In genomic region chr3:123741058-123741511, GRCh38 we compare ENCODE assay signal across 19 cellular contexts.
DNase-seq lines count a peak whose midpoint lies in the region; ATAC-seq and TF ChIP-seq lines count a peak whose summit lies in the region.
"Had no signal": no experiment of that assay in that cellular context is flagged by ENCODE, and none has a peak within 500 bp of the region (broad histone marks: within the 10 kb centered on the region; RNA-seq: fewer than 3 reads in every experiment).

No MANE protein-coding gene starts in this region.

- H3K4me3 ChIP-seq in ascending aorta = no peak overlapping the region
- H3K4me3 ChIP-seq in gastroesophageal sphincter = no peak overlapping the region
- no peak overlapping the region for H3K4me3 ChIP-seq in sigmoid colon
- H3K4me3 ChIP-seq: gastrocnemius medialis had no signal

- H3K9me3 ChIP-seq in ascending aorta (no peaks in the 10 kb centered on the region), gastroesophageal sphincter (no peaks in the 10 kb centered on the region), sigmoid colon (no peaks in the 10 kb centered on the region)
- H3K9me3 ChIP-seq: gastrocnemius medialis had no signal

- ATAC-seq in gastroesophageal sphincter (no peak), HG02759 (IDR thresholded peaks at IDR 0.05; ENCODE audit: unreplicated experiment) (no peak)
- ATAC-seq in activated T-cell treated with anti-CD3 and anti-CD28 coated beads, Interleukin-2, amount 50 U/mL, for 4 hours = no peak
- ATAC-seq: gastrocnemius medialis had no signal

- H3K27ac ChIP-seq in ascending aorta (peak overlapping the region; percentile 30 to 60), gastroesophageal sphincter (peak overlapping the region in 3 of 4 donors; percentile 32 to 42 (median 35)), sigmoid colon (peak overlapping the region in 3 of 4 donors; percentile 29 to 53 (median 49))
- H3K27ac ChIP-seq: gastrocnemius medialis had no signal

- H3K9me3 Mint-ChIP-seq in activated T-cell treated with anti-CD3 and anti-CD28 coated beads, Interleukin-2, amount 50 U/mL, for 4 hours = no peaks in the 10 kb centered on the region
- H3K9me3 Mint-ChIP-seq: activated T-helper 1 cell treated with anti-CD3 and anti-CD28 coated beads, Interleukin-12 subunit alpha, Interleukin-12 subunit beta, Interleukin-2, Interleukin-4 antibody, amounts not matched to agents 30 ng/mL and 10 ng/mL and 1 ng/mL, durations not matched to agents 14 hours and 24 hours and 36 hours; central memory CD8-positive, alpha-beta T cell had no signal

- WGBS in gastroesophageal sphincter (ENCODE audit: low coverage in 1 of 2), 2 donors = 48 to 60% methylated on average over 2 of the region's 3 CpGs
- 32 to 61% methylated on average over 3 of the region's 3 CpGs for WGBS in sigmoid colon, 2 donors

- peak; percentile 62 for DNase-seq in ELR (ENCODE audit: low read depth)
- no peak for DNase-seq in ascending aorta (ENCODE audit: low spot score in 2 of 2)
- no peak for DNase-seq in sigmoid colon
- DNase-seq in activated T-cell treated with anti-CD3 and anti-CD28 coated beads, Interleukin-2, amount 50 U/mL, for 4 hours = no peak
- DNase-seq in putamen (ENCODE audit: low spot score) = no peak
- no peak for DNase-seq in OCI-M1 (lab: John Stamatoyannopoulos, UW)
- DNase-seq: activated CD4-positive, alpha-beta T cell treated with anti-CD3 and anti-CD28 coated beads, Interleukin-2, amount 50 U/mL, for 1 hour; activated naive CD4-positive, alpha-beta T cell treated with anti-CD3 and anti-CD28 coated beads, Interleukin-2, amount 50 U/mL, for 16 hours; aorta; gastrocnemius medialis; NCI-H1417; NCI-H2081; NCI-H345; NCI-H774; stimulated activated CD4-positive, alpha-beta T cell treated with anti-CD3 and anti-CD28 coated beads, Interleukin-1b, Interleukin-23, amount 100 ng/mL, for 48 hours had no signal

- no peak overlapping the region for H3K4me3 Mint-ChIP-seq in activated T-cell treated with anti-CD3 and anti-CD28 coated beads, Interleukin-2, amount 50 U/mL, for 4 hours
- H3K4me3 Mint-ChIP-seq: activated T-helper 1 cell treated with anti-CD3 and anti-CD28 coated beads, Interleukin-12 subunit alpha, Interleukin-12 subunit beta, Interleukin-2, Interleukin-4 antibody, amounts not matched to agents 30 ng/mL and 10 ng/mL and 1 ng/mL, durations not matched to agents 14 hours and 24 hours and 36 hours; central memory CD8-positive, alpha-beta T cell had no signal

- H3K4me1 ChIP-seq in ascending aorta (peaks cover 0 to 29% of the 10 kb centered on the region in 2 donors), gastroesophageal sphincter (peaks cover 0 to 26% (median 5%) of the 10 kb centered on the region in 3 donors), sigmoid colon (peaks cover 0 to 33% (median 14%) of the 10 kb centered on the region in 4 donors)
- H3K4me1 ChIP-seq: gastrocnemius medialis had no signal

- no peaks in the 10 kb centered on the region for H3K4me1 Mint-ChIP-seq in activated T-cell treated with anti-CD3 and anti-CD28 coated beads, Interleukin-2, amount 50 U/mL, for 4 hours (ENCODE audit: low read depth)
- H3K4me1 Mint-ChIP-seq: central memory CD8-positive, alpha-beta T cell had no signal

- H3K36me3 Mint-ChIP-seq in activated T-cell treated with anti-CD3 and anti-CD28 coated beads, Interleukin-2, amount 50 U/mL, for 4 hours (ENCODE audit: insufficient read depth) = no peaks in the 10 kb centered on the region

- H3K36me3 ChIP-seq in ascending aorta = peaks cover 25% of the 10 kb centered on the region in 2 donors
- peaks cover 0 to 11% of the 10 kb centered on the region in 2 donors for H3K36me3 ChIP-seq in gastroesophageal sphincter
- no peaks in the 10 kb centered on the region for H3K36me3 ChIP-seq in sigmoid colon
- H3K36me3 ChIP-seq: gastrocnemius medialis had no signal

- TF ChIP-seq EP300 in gastroesophageal sphincter (IDR thresholded peaks at IDR 0.05) = no peak
- no peak for TF ChIP-seq EP300 in sigmoid colon (IDR thresholded peaks at IDR 0.05)

- intact Hi-C loops in ascending aorta (cut with DNase I) = no loop called here
- intact Hi-C loops in sigmoid colon (cut with DNase I) = loop anchor here (10.0 kb wide), 2 partner anchors 144 to 244 kb away; partner anchors contain the start of gene MYLK

- peaks cover 5% of the 10 kb centered on the region for H3K27me3 Mint-ChIP-seq in activated T-cell treated with anti-CD3 and anti-CD28 coated beads, Interleukin-2, amount 50 U/mL, for 4 hours (ENCODE audit: low read depth)

- H3K27me3 ChIP-seq in ascending aorta = no peaks in the 10 kb centered on the region
- no peaks in the 10 kb centered on the region for H3K27me3 ChIP-seq in gastroesophageal sphincter
- H3K27me3 ChIP-seq in sigmoid colon = no peaks in the 10 kb centered on the region
- H3K27me3 ChIP-seq: gastrocnemius medialis had no signal

- TF ChIP-seq CTCF in ascending aorta (IDR thresholded peaks at IDR 0.05) (no peak), gastroesophageal sphincter (IDR thresholded peaks at IDR 0.05) (no peak), sigmoid colon (IDR thresholded peaks at IDR 0.05) (no peak)

- TF ChIP-seq POLR2A in gastroesophageal sphincter (IDR thresholded peaks at IDR 0.05) (no peak), sigmoid colon (IDR thresholded peaks at IDR 0.05) (no peak)
